ENCODE assay signal across 24 cellular contexts in the genomic region with DNA sequence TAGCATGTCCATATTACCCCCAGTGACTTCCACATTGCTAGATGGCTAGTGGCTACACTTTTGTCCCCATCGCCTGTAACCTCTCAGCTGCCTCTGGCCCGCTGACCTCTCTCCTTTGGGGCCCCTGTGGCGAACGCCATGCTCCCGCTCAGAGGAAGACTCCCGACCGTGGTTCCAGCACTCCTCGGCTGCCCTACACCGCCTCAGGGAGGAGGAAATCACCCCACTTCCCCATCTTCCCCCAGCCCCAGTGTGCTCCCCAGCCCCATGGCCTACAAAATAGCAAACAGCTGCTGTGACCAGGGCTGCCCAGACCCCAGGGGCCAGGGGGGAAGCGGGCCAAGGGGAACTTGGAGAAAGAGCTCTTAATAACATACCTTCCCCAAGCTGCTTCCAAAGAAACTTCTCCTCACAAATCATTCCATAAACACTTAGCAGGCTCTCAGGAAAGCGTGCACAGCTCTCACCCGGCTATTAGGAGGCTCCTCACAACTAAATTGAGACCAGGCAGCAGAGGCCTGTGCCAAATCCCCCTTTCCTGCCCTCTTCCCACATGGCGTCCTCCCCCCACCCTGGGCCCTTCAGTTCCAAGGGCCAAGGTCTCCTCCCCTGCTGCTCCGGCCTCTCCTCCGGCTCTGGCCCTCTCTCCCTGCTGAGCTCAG.
DNase-seq lines count a peak whose midpoint lies in the region; ATAC-seq and TF ChIP-seq lines count a peak whose summit lies in the region.
"Had no signal": no experiment of that assay in that cellular context is flagged by ENCODE, and none has a peak within 500 bp of the region (broad histone marks: within the 10 kb centered on the region; RNA-seq: fewer than 3 reads in every experiment).

No MANE protein-coding gene starts in this region.

- no peaks in the 10 kb centered on the region for H4K20me1 ChIP-seq in osteoblast (ENCODE audit: insufficient read depth, low read length)

- H2AFZ ChIP-seq in osteoblast (ENCODE audit: low read length), result no peak overlapping the region
- H2AFZ ChIP-seq: parathyroid adenoma had no signal

- intact Hi-C loops in Right ventricle myocardium inferior (cut with DNase I), result no loop called here
- intact Hi-C loops in cardiac septum (cut with DNase I), result no loop called here
- intact Hi-C loops in left ventricle myocardium inferior (cut with micrococcal nuclease), result no loop called here
- intact Hi-C loops in uterus (cut with DNase I; ENCODE audit: low total_unique reads), result no loop called here

- TF ChIP-seq POLR2A in uterus (IDR thresholded peaks at IDR 0.05), result no peak

- H3K36me3 ChIP-seq in left ventricle myocardium inferior, result no peaks in the 10 kb centered on the region
- no peaks in the 10 kb centered on the region for H3K36me3 ChIP-seq in osteoblast (ENCODE audit: insufficient read depth, low read length)
- no peaks in the 10 kb centered on the region for H3K36me3 ChIP-seq in uterus
- H3K36me3 ChIP-seq: brain microvascular endothelial cell, colonic mucosa had no signal

- H3K4me3 ChIP-seq in left ventricle myocardium inferior (no peak overlapping the region), osteoblast (ENCODE audit: insufficient read depth, low read length) (no peak overlapping the region), uterus (no peak overlapping the region)
- H3K4me3 ChIP-seq: colonic mucosa had no signal

- peak overlapping the region; percentile 39 for H3K27ac ChIP-seq in left ventricle myocardium inferior (replicated peaks)
- H3K27ac ChIP-seq in osteoblast (ENCODE audit: low read depth, low read length), result no peak overlapping the region
- peak overlapping the region; percentile 38 to 55 for H3K27ac ChIP-seq in uterus
- H3K27ac ChIP-seq: brain microvascular endothelial cell, colonic mucosa, HL-60, parathyroid adenoma, VCaP had no signal

- DNase-seq in Right ventricle myocardium inferior (ENCODE audit: missing footprints), result peak; percentile 53
- DNase-seq in cardiac septum (ENCODE audit: low spot score), result no peak
- DNase-seq in left ventricle myocardium inferior, result no peak
- peak; percentile 11 for DNase-seq in osteoblast (ENCODE audit: insufficient read length, low spot score, missing footprints)
- DNase-seq in uterus, result peak in 1 of 2 donors; percentile 48
- no peak for DNase-seq in NCI-H2227 (lab: John Stamatoyannopoulos, UW; ENCODE audit: unreplicated experiment)
- DNase-seq in cerebellar nuclear complex (lab: John Stamatoyannopoulos, UW), result no peak
- DNase-seq: activated CD8-positive, alpha-beta memory T cell treated with anti-CD3 and anti-CD28 coated beads, Interleukin-2, amount 50 U/mL, for 4 hours; brain microvascular endothelial cell; midbrain; natural killer cell; NCI-H2081 treated with DMSO at 0.1 percent for 48 hours; NCI-H510A treated with DMSO at 0.1 percent for 48 hours; small intestine; stimulated activated CD4-positive, alpha-beta T cell treated with anti-CD3 and anti-CD28 coated beads, Interleukin-2, amount 100 ng/mL, for 24 hours; T-helper 2 cell; trophoblast cell had no signal

- no peaks in the 10 kb centered on the region for H3K27me3 ChIP-seq in left ventricle myocardium inferior (ENCODE audit: low read depth)
- H3K27me3 ChIP-seq in osteoblast (ENCODE audit: insufficient read depth, low read length), result no peaks in the 10 kb centered on the region
- H3K27me3 ChIP-seq in uterus, result no peaks in the 10 kb centered on the region
- H3K27me3 ChIP-seq: brain microvascular endothelial cell, colonic mucosa had no signal

- no peaks in the 10 kb centered on the region for H3K79me2 ChIP-seq in osteoblast (ENCODE audit: insufficient read depth, low read length)
- H3K79me2 ChIP-seq: parathyroid adenoma had no signal

- peaks cover 17% of the 10 kb centered on the region for H3K4me1 ChIP-seq in left ventricle myocardium inferior
- H3K4me1 ChIP-seq in osteoblast (ENCODE audit: insufficient read depth, low read length), result peaks cover 26% of the 10 kb centered on the region
- H3K4me1 ChIP-seq in uterus, result peaks cover 0 to 9% of the 10 kb centered on the region in 2 donors
- H3K4me1 ChIP-seq: colonic mucosa, parathyroid adenoma had no signal

- peaks cover 15% of the 10 kb centered on the region for H3K9me3 ChIP-seq in left ventricle myocardium inferior (replicated peaks)
- H3K9me3 ChIP-seq in osteoblast (ENCODE audit: low read depth, low read length), result no peaks in the 10 kb centered on the region
- no peaks in the 10 kb centered on the region for H3K9me3 ChIP-seq in uterus
- H3K9me3 ChIP-seq: colonic mucosa had no signal

- ATAC-seq in Right ventricle myocardium inferior, result peak; percentile 21
- no peak for ATAC-seq in HG03039 (IDR thresholded peaks at IDR 0.05; ENCODE audit: unreplicated experiment)
- ATAC-seq: activated T-helper 17 cell treated with anti-CD3 and anti-CD28 coated beads, Interleukin-2, amount 50 U/mL, for 72 hours; natural killer cell; stimulated activated memory B cell treated with anti-CD40 and anti-IgM and Interleukin-4, amounts not matched to agents 10 μg/mL and 1 μg/mL and 100 μg/mL, for 72 hours had no signal

- TF ChIP-seq CTCF in left ventricle myocardium inferior (IDR thresholded peaks at IDR 0.05; ENCODE audit: borderline replicate concordance), result no peak
- TF ChIP-seq CTCF in osteoblast (IDR thresholded peaks at IDR 0.05; ENCODE audit: extremely low read depth, low read depth, low read length), result no peak
- TF ChIP-seq CTCF in uterus (IDR thresholded peaks at IDR 0.05), result no peak

- no peak overlapping the region for H3K4me2 ChIP-seq in osteoblast (ENCODE audit: insufficient read depth, low read length)

Comparison
In these comparisons a context has a peak if more than half of its experiments do, and no peak if none do; other contexts are left out.
1. DNase-seq: peak in Right ventricle myocardium inferior (single experiment) and osteoblast (single experiment); none in cardiac septum (single experiment), left ventricle myocardium inferior (single experiment), NCI-H2227 (single experiment) and cerebellar nuclear complex (0 of 2).